17 cellular contexts compared by ENCODE assay signal in genomic region chr5:125232779-125233230, GRCh38.
DNase-seq lines count a peak whose midpoint lies in the region; ATAC-seq, FAIRE-seq and TF ChIP-seq lines count a peak whose summit lies in the region.
"Had no signal": no experiment of that assay in that cellular context is flagged by ENCODE, and none has a peak within 500 bp of the region (broad histone marks: within the 10 kb centered on the region; RNA-seq: fewer than 3 reads in every experiment).

No MANE protein-coding gene starts in this region.

- no peaks in the 10 kb centered on the region for H3K4me1 Mint-ChIP-seq in CD4-positive, alpha-beta T cell (ENCODE audit: low read depth)
- H3K4me1 Mint-ChIP-seq in T-helper 17 cell, result no peaks in the 10 kb centered on the region

- H3K36me3 Mint-ChIP-seq in CD4-positive, alpha-beta T cell (ENCODE audit: low read depth), result no peaks in the 10 kb centered on the region
- H3K36me3 Mint-ChIP-seq in T-helper 17 cell (ENCODE audit: low read depth), result no peaks in the 10 kb centered on the region

- CTCF ChIA-PET in CD4-positive, alpha-beta T cell (lab: Charles Lee), result no interaction called here

- H3K4me3 ChIP-seq in foreskin fibroblast (ENCODE audit: low read depth in 1 of 2, low read length in 2 of 2), result no peak overlapping the region
- no peak overlapping the region for H3K4me3 ChIP-seq in skeletal muscle cell (ENCODE audit: low read depth, low read length)
- H3K4me3 ChIP-seq: spleen, upper lobe of left lung had no signal

- H3K9me3 Mint-ChIP-seq in CD4-positive, alpha-beta T cell, result peaks cover 3% of the 10 kb centered on the region

- H3K27ac ChIP-seq in CD4-positive, alpha-beta T cell (ENCODE audit: low read depth, low read length), result no peak overlapping the region
- H3K27ac ChIP-seq: 22Rv1, spleen, upper lobe of left lung had no signal

- H3K9me3 ChIP-seq in CD4-positive, alpha-beta T cell (ENCODE audit: control insufficient read depth, low read length), result no peaks in the 10 kb centered on the region
- H3K9me3 ChIP-seq in T-helper 17 cell (ENCODE audit: control insufficient read depth, low read length, poor library complexity, severe bottlenecking), result no peaks in the 10 kb centered on the region
- H3K9me3 ChIP-seq: spleen, upper lobe of left lung had no signal

- TF ChIP-seq CTCF in foreskin fibroblast (IDR thresholded peaks at IDR 0.05; ENCODE audit: low read depth, low read length), result no peak
- TF ChIP-seq CTCF in CD4-positive, alpha-beta T cell (IDR thresholded peaks at IDR 0.05), result no peak

- no peak for TF ChIP-seq POLR2A in GM12892 (IDR thresholded peaks at IDR 0.05; ENCODE audit: low read depth, low read length)

- POLR2A ChIA-PET in CD4-positive, alpha-beta T cell (lab: Charles Lee), result no interaction called here

- no peaks in the 10 kb centered on the region for H3K27me3 ChIP-seq in CD4-positive, alpha-beta T cell (ENCODE audit: control insufficient read depth, insufficient read depth, low read length)
- H3K27me3 ChIP-seq: spleen, upper lobe of left lung had no signal

- FAIRE-seq in GM12892 (lab: Jason Lieb, UNC), result no peak
- FAIRE-seq: H1 had no signal

- no peaks in the 10 kb centered on the region for H3K27me3 Mint-ChIP-seq in CD4-positive, alpha-beta T cell
- H3K27me3 Mint-ChIP-seq in T-helper 17 cell, result no peaks in the 10 kb centered on the region

- H3K4me3 Mint-ChIP-seq in CD4-positive, alpha-beta T cell, result no peak overlapping the region
- H3K4me3 Mint-ChIP-seq in T-helper 17 cell, result no peak overlapping the region

- DNase-seq in DMS 273 (lab: John Stamatoyannopoulos, UW; ENCODE audit: unreplicated experiment), result peak; percentile 17
- DNase-seq in DMS 273 treated with DMSO at 0.1 percent for 48 hours (lab: John Stamatoyannopoulos, UW), result no peak
- peak; percentile 19 for DNase-seq in amniotic stem cell (lab: John Stamatoyannopoulos, UW)
- DNase-seq in foreskin fibroblast, result peak; percentile 91 to 94
- peak; percentile 79 for DNase-seq in skeletal muscle cell (ENCODE audit: low read depth)
- no peak for DNase-seq in CD4-positive, alpha-beta T cell
- no peak for DNase-seq in GM12892 (ENCODE audit: insufficient read length)
- no peak for DNase-seq in T-helper 17 cell
- DNase-seq: activated CD8-positive, alpha-beta memory T cell treated with anti-CD3 and anti-CD28 coated beads, Interleukin-2, amount 50 U/mL, for 48 hours; DMS79 treated with DMSO at 0.1 percent for 48 hours; effector CD8-positive, alpha-beta T cell; NCI-H526 treated with DMSO at 0.1 percent for 48 hours; SHP77; spleen; upper lobe of left lung had no signal

- intact Hi-C loops in CD4-positive, alpha-beta T cell (cut with DNase I, micrococcal nuclease), result no loop called here

- no peak overlapping the region for H3K27ac Mint-ChIP-seq in CD4-positive, alpha-beta T cell
- no peak overlapping the region for H3K27ac Mint-ChIP-seq in T-helper 17 cell

- ATAC-seq in CD4-positive, alpha-beta T cell (ENCODE audit: poor library complexity), result no peak
- no peak for ATAC-seq in T-helper 17 cell

Comparison
In these comparisons a context has a peak if more than half of its experiments do, and no peak if none do; other contexts are left out.
1. DNase-seq: peak in DMS 273 (single experiment), amniotic stem cell (single experiment), foreskin fibroblast (2 of 2) and skeletal muscle cell (single experiment); none in DMS 273 treated with DMSO at 0.1 percent for 48 hours (single experiment), CD4-positive, alpha-beta T cell (0 of 10), GM12892 (single experiment) and T-helper 17 cell (0 of 3).